Comparison of ENCODE assay signal across 8 cellular contexts in genomic region chr2:73983322-73984202, GRCh38. TPM values are rescaled to one million over a fixed set of nuclear protein-coding genes. Genes with fewer than 3 reads are reported as not detected.
DNase-seq lines count a peak whose midpoint lies in the region; ATAC-seq, FAIRE-seq and TF ChIP-seq lines count a peak whose summit lies in the region.

No MANE protein-coding gene starts in this region.

- H3K27me3 Mint-ChIP-seq in CD4-positive, alpha-beta memory T cell, result no peaks in the 10 kb centered on the region
- H3K27me3 Mint-ChIP-seq in neural progenitor cell (ENCODE audit: insufficient read depth, low read depth), result peaks cover 30% of the 10 kb centered on the region

- peaks cover 76% of the 10 kb centered on the region for H3K4me1 ChIP-seq in CD4-positive, alpha-beta memory T cell (ENCODE audit: insufficient read depth, low read length)
- H3K4me1 ChIP-seq in HEK293 (ENCODE audit: control insufficient read depth, insufficient read depth, low read length) (peaks cover 18% of the 10 kb centered on the region), neural progenitor cell (peaks cover 42% of the 10 kb centered on the region)

- ATAC-seq in GM19467 (IDR thresholded peaks at IDR 0.05; ENCODE audit: unreplicated experiment) (no peak), GM18909 (IDR thresholded peaks at IDR 0.05; ENCODE audit: poor library complexity, unreplicated experiment) (no peak)

- peaks cover 62 to 85% (median 72%) of the 10 kb centered on the region in 4 donors for H3K4me1 Mint-ChIP-seq in CD4-positive, alpha-beta memory T cell
- H3K4me1 Mint-ChIP-seq in neural progenitor cell, result peaks cover 51% of the 10 kb centered on the region

- peak overlapping the region; percentile 84 for H2AFZ ChIP-seq in neural progenitor cell (replicated peaks)

- peaks cover 0 to 12% of the 10 kb centered on the region in 2 donors for H3K36me3 Mint-ChIP-seq in CD4-positive, alpha-beta memory T cell
- H3K36me3 Mint-ChIP-seq in neural progenitor cell, result peaks cover 11% of the 10 kb centered on the region

- peak in 1 of 5 donors; percentile 52 for DNase-seq in CD4-positive, alpha-beta memory T cell
- DNase-seq in RPMI8226, result peak; percentile 53
- DNase-seq in epithelial cell of proximal tubule (ENCODE audit: low read depth), result no peak
- DNase-seq in neural progenitor cell (ENCODE audit: low spot score), result peak; percentile 84
- no peak for DNase-seq in D721Med (ENCODE audit: insufficient read length, low spot score)

- POLR2A ChIA-PET in CD4-positive, alpha-beta memory T cell (lab: Charles Lee; ENCODE audit: partially characterized antibody), result interaction anchor here (1.0 to 5.0 kb wide), 4 partner anchors 13 to 56 kb away, joined by 3 to 27 read pairs (median 6); partner anchors contain the start of gene DGUOK
- POLR2A ChIA-PET in HEK293 (lab: Yijun Ruan, JAX), result no interaction called here

- peak overlapping the region; percentile 70 to 91 (median 88) for H3K27ac Mint-ChIP-seq in CD4-positive, alpha-beta memory T cell
- peak overlapping the region; percentile 72 for H3K27ac Mint-ChIP-seq in neural progenitor cell

- H3K9ac ChIP-seq in neural progenitor cell, result no peak overlapping the region

- H3K27ac ChIP-seq in CD4-positive, alpha-beta memory T cell (ENCODE audit: low read depth, low read length), result peak overlapping the region; percentile 52
- H3K27ac ChIP-seq in HEK293 (ENCODE audit: extremely low read depth, low read depth, low read length) (peak overlapping the region; percentile 69; the same call in 1 of the 2 replicates), neural progenitor cell (no peak overlapping the region)

- TF ChIP-seq CTCF in HEK293 (tag by site-specific recombination; IDR thresholded peaks at IDR 0.05) (no peak), epithelial cell of proximal tubule (conservative IDR thresholded peaks at IDR 0.05; ENCODE audit: low read depth, low read length) (no peak), neural progenitor cell (IDR thresholded peaks at IDR 0.05) (no peak), D721Med (IDR thresholded peaks at IDR 0.05; ENCODE audit: insufficient read depth, missing control alignments) (no peak)

- H3K36me3 ChIP-seq in CD4-positive, alpha-beta memory T cell (ENCODE audit: insufficient read depth, low read length), result no peaks in the 10 kb centered on the region
- H3K36me3 ChIP-seq in HEK293 (ENCODE audit: control insufficient read depth in 2 of 2, insufficient read depth in 1 of 2, low read length in 2 of 2) (peaks cover 0 to 22% of the 10 kb centered on the region in 2 experiments; a peak in 1 of 3 replicates), neural progenitor cell (no peaks in the 10 kb centered on the region)

- H3K4me3 ChIP-seq in CD4-positive, alpha-beta memory T cell (ENCODE audit: low read length in 2 of 2), result peak overlapping the region in 1 of 2 donors; percentile 47
- peak overlapping the region; percentile 51 for H3K4me3 ChIP-seq in HEK293 (ENCODE audit: low read depth, low read length)
- H3K4me3 ChIP-seq in epithelial cell of proximal tubule (ENCODE audit: low read depth, low read length), result peak overlapping the region; percentile 69
- H3K4me3 ChIP-seq in neural progenitor cell, result peak overlapping the region; percentile 69

- peaks cover 30% of the 10 kb centered on the region for H3K79me2 ChIP-seq in neural progenitor cell (ENCODE audit: low read depth)

- peak overlapping the region; percentile 99 for H3K4me2 ChIP-seq in neural progenitor cell

- peaks cover 46% of the 10 kb centered on the region for H3F3A ChIP-seq in neural progenitor cell (ENCODE audit: low read depth)

- no peak for FAIRE-seq in D721Med (lab: Jason Lieb, UNC)

- H4K20me1 ChIP-seq in neural progenitor cell (ENCODE audit: low read depth), result peaks cover 67% of the 10 kb centered on the region

- no peaks in the 10 kb centered on the region for H3K27me3 ChIP-seq in CD4-positive, alpha-beta memory T cell (ENCODE audit: insufficient read depth, low read length)
- peaks cover 75% of the 10 kb centered on the region for H3K27me3 ChIP-seq in neural progenitor cell

- H3K4me3 Mint-ChIP-seq in CD4-positive, alpha-beta memory T cell, result peak overlapping the region; percentile 69 to 87 (median 77)
- peak overlapping the region; percentile 89 for H3K4me3 Mint-ChIP-seq in neural progenitor cell

- intact Hi-C loops in CD4-positive, alpha-beta memory T cell (cut with micrococcal nuclease), result loop anchor here (10.0 kb wide), 1 partner anchor 749 kb away; the partner anchor contains the start of genes CCT7 and PRADC1

- no peaks in the 10 kb centered on the region for H3K9me3 Mint-ChIP-seq in CD4-positive, alpha-beta memory T cell
- no peaks in the 10 kb centered on the region for H3K9me3 Mint-ChIP-seq in neural progenitor cell

- no peaks in the 10 kb centered on the region for H3K9me3 ChIP-seq in CD4-positive, alpha-beta memory T cell (ENCODE audit: control insufficient read depth in 1 of 2, low read length in 2 of 2)
- H3K9me3 ChIP-seq in HEK293 (ENCODE audit: control insufficient read depth, insufficient read depth, low read depth, low read length), result no peaks in the 10 kb centered on the region
- no peaks in the 10 kb centered on the region for H3K9me3 ChIP-seq in neural progenitor cell (ENCODE audit: low read depth)

- CTCF ChIA-PET in CD4-positive, alpha-beta memory T cell (lab: Charles Lee; ENCODE audit: partially characterized antibody), result no interaction called here
- CTCF ChIA-PET in HEK293 (lab: Yijun Ruan, JAX), result no interaction called here

TF ChIP-seq in HEK293, 187 proteins besides CTCF, POLR2A, EP300 and RAD21:
- no peak for TF ChIP-seq ZSCAN4 (tag by site-specific recombination; IDR thresholded peaks at IDR 0.05)
- TF ChIP-seq ZNF324 (tag by site-specific recombination; IDR thresholded peaks at IDR 0.05), result no peak
- no peak for TF ChIP-seq RBAK (tag by site-specific recombination; IDR thresholded peaks at IDR 0.05)
- TF ChIP-seq KLF1 (tag by site-specific recombination; IDR thresholded peaks at IDR 0.05), result peak; percentile 46
- TF ChIP-seq, protein P1, sequence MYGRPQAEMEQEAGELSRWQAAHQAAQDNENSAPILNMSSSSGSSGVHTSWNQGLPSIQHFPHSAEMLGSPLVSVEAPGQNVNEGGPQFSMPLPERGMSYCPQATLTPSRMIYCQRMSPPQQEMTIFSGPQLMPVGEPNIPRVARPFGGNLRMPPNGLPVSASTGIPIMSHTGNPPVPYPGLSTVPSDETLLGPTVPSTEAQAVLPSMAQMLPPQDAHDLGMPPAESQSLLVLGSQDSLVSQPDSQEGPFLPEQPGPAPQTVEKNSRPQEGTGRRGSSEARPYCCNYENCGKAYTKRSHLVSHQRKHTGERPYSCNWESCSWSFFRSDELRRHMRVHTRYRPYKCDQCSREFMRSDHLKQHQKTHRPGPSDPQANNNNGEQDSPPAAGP (tag by site-specific recombination; IDR thresholded peaks at IDR 0.05), result no peak
- no peak for TF ChIP-seq OVOL3 (tag by site-specific recombination; IDR thresholded peaks at IDR 0.05)
- TF ChIP-seq FEZF1 (tag by site-specific recombination; IDR thresholded peaks at IDR 0.05), result peak; percentile 33; the same call in 1 of the 2 replicates
- TF ChIP-seq ZNF830 (tag by site-specific recombination; IDR thresholded peaks at IDR 0.05; ENCODE audit: low read depth), result no peak
- no peak for TF ChIP-seq ZNF514 (tag by site-specific recombination; IDR thresholded peaks at IDR 0.05)
- TF ChIP-seq ZNF23 (tag by site-specific recombination; IDR thresholded peaks at IDR 0.05; ENCODE audit: borderline replicate concordance), result no peak
- TF ChIP-seq SP7 (tag by site-specific recombination; IDR thresholded peaks at IDR 0.05), result no peak
- 0 out of 2 replicates have a peak, but pooled peaks have one; percentile 14 for TF ChIP-seq ZNF341 (tag by site-specific recombination; IDR thresholded peaks at IDR 0.05; ENCODE audit: low read depth)
- peak; percentile 83 for TF ChIP-seq SCRT2 (tag by site-specific recombination; IDR thresholded peaks at IDR 0.05)
TF ChIP-seq in HEK293: peak in this region for 4.

RNA-seq across cellular contexts. Expression of gene TET3, which starts 1.1 kb away (rescaled TPM):
- total RNA-seq in CD4-positive, alpha-beta memory T cell, result 10 to 100 TPM; 18.2 to 19.4 TPM
- under 1 TPM; 0.03 to 0.57 TPM for polyA plus RNA-seq in CD4-positive, alpha-beta memory T cell
- total RNA-seq in epithelial cell of proximal tubule (4.8 and 5.4 TPM in 2 replicates), neural progenitor cell (ENCODE audit: low replicate concordance) (6.2 and 9.1 TPM in 2 replicates)

RNA-seq across cellular contexts. Expression of gene DGUOK, which starts 56.9 kb away (rescaled TPM):
- total RNA-seq in CD4-positive, alpha-beta memory T cell, result 10 to 100 TPM; 52.2 to 55.5 TPM
- polyA plus RNA-seq in CD4-positive, alpha-beta memory T cell, result 100 to 1,000 TPM; 185 to 199 TPM
- total RNA-seq in epithelial cell of proximal tubule (65.6 and 87.8 TPM in 2 replicates), neural progenitor cell (ENCODE audit: low replicate concordance) (79.0 and 85.5 TPM in 2 replicates)

Comparison
In these comparisons a context has a peak if more than half of its experiments do, and no peak if none do; other contexts are left out.
1. DNase-seq: peak in RPMI8226 (single experiment) and neural progenitor cell (single experiment); none in epithelial cell of proximal tubule (single experiment) and D721Med (single experiment).